Comparison of ENCODE assay signal across 8 cellular contexts in the genomic region with DNA sequence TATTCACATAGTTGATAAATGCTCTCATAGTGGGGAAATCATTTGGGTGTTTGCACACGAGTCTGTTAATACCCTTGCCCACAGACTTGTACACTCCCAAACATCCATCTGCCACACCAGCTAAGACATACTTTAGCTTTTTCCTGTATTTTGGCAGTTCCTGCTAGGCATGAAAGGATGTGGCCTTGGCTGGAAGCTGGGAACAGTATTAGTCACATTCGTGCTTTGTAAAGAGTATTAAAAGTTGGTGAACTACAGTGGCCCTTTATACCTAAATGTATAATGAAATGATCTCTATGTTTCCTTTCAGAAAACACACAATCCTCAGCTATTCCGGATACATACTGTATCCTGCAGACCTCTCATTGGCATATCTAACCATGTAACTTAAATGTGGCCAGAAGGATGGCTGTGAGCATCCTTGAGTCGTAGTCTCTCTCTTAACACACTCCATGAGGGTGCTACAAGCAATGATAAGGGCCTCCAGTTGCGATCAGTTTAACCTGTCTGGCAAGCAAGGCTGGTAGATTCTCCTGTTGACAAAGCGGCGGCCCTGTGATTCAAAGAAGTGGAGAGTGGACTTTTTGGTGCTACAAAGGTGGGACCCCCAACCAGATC. TPM values are rescaled to one million over a fixed set of nuclear protein-coding genes. Genes with fewer than 3 reads are reported as not detected.
DNase-seq lines count a peak whose midpoint lies in the region; ATAC-seq and TF ChIP-seq lines count a peak whose summit lies in the region.

No MANE protein-coding gene starts in this region.

- TF ChIP-seq POLR2A in esophagus squamous epithelium (IDR thresholded peaks at IDR 0.05) (no peak), sigmoid colon (IDR thresholded peaks at IDR 0.05) (no peak)

- H3K9me3 ChIP-seq in RWPE2 (ENCODE audit: severe bottlenecking) (no peaks in the 10 kb centered on the region), esophagus squamous epithelium (no peaks in the 10 kb centered on the region), sigmoid colon (no peaks in the 10 kb centered on the region)

- TF ChIP-seq CTCF in GM06990 (IDR thresholded peaks at IDR 0.05; ENCODE audit: insufficient read depth, low read length, poor library complexity, severe bottlenecking) (no peak), RWPE2 (IDR thresholded peaks at IDR 0.05; ENCODE audit: poor library complexity, severe bottlenecking) (no peak), esophagus squamous epithelium (IDR thresholded peaks at IDR 0.05) (no peak), sigmoid colon (IDR thresholded peaks at IDR 0.05) (no peak)

- no peak for DNase-seq in GM06990 (ENCODE audit: extremely low read depth, insufficient read length)
- DNase-seq in RWPE2 (ENCODE audit: low spot score): no peak
- DNase-seq in esophagus squamous epithelium (lab: John Stamatoyannopoulos, UW): no peak
- no peak for DNase-seq in sigmoid colon
- DNase-seq in nucleus accumbens (lab: John Stamatoyannopoulos, UW): no peak
- no peak for DNase-seq in superior temporal gyrus (ENCODE audit: extremely low spot score)

- H3K4me3 ChIP-seq in GM06990 (replicated peaks; ENCODE audit: low read depth, low read length) (peak overlapping the region; percentile 79), RWPE2 (ENCODE audit: severe bottlenecking) (peak overlapping the region; percentile 89), esophagus squamous epithelium (peak overlapping the region; percentile 64 to 97 (median 92)), sigmoid colon (peak overlapping the region; percentile 60 to 92 (median 85))

- H3K4me1 ChIP-seq in RWPE2 (ENCODE audit: insufficient read depth, poor library complexity, severe bottlenecking) (peaks cover 14% of the 10 kb centered on the region), esophagus squamous epithelium (peaks cover 18 to 60% (median 42%) of the 10 kb centered on the region in 3 donors), sigmoid colon (peaks cover 0 to 46% (median 38%) of the 10 kb centered on the region in 4 donors)

- no peak for TF ChIP-seq EP300 in sigmoid colon (IDR thresholded peaks at IDR 0.05)

- H3K36me3 ChIP-seq in GM06990 (ENCODE audit: control insufficient read depth, insufficient read depth, low read length) (peaks cover 17% of the 10 kb centered on the region), RWPE2 (ENCODE audit: low read depth) (peaks cover 33% of the 10 kb centered on the region), esophagus squamous epithelium (peaks cover 17 to 39% (median 22%) of the 10 kb centered on the region in 3 donors), sigmoid colon (peaks cover 20 to 30% (median 24%) of the 10 kb centered on the region in 4 donors)

- intact Hi-C loops in esophagus squamous epithelium (cut with DNase I): no loop called here
- intact Hi-C loops in sigmoid colon (cut with DNase I): loop anchor here (5.0 kb wide), 4 partner anchors 40 to 215 kb away; no protein-coding TSS in a partner anchor

- ATAC-seq in RWPE2 (ENCODE audit: low read depth) (no peak), HG03196 (IDR thresholded peaks at IDR 0.05; ENCODE audit: unreplicated experiment) (no peak), HG02840 (IDR thresholded peaks at IDR 0.05; ENCODE audit: low FRiP score, unreplicated experiment) (no peak)

- H3K27ac ChIP-seq in RWPE2 (ENCODE audit: poor library complexity, severe bottlenecking): peak overlapping the region; percentile 83
- H3K27ac ChIP-seq in esophagus squamous epithelium: peak overlapping the region; percentile 92 to 99 (median 98)
- peak overlapping the region; percentile 94 to 99 (median 98) for H3K27ac ChIP-seq in sigmoid colon

- no peaks in the 10 kb centered on the region for H3K27me3 ChIP-seq in GM06990 (replicated peaks; ENCODE audit: control insufficient read depth, insufficient read depth, low read length)
- no peaks in the 10 kb centered on the region for H3K27me3 ChIP-seq in RWPE2 (ENCODE audit: insufficient read depth, poor library complexity, severe bottlenecking)
- no peaks in the 10 kb centered on the region for H3K27me3 ChIP-seq in esophagus squamous epithelium
- no peaks in the 10 kb centered on the region for H3K27me3 ChIP-seq in sigmoid colon

- 13 to 19% methylated on average over 7 of the region's 7 CpGs for WGBS in esophagus squamous epithelium, 2 donors
- 27 to 54% methylated on average over 7 of the region's 7 CpGs for WGBS in sigmoid colon, 2 donors

RNA-seq across cellular contexts. Expression of a gene that starts 1.5 kb away (rescaled TPM):
- 10 to 100 TPM; 37.7 to 47.2 (median 42.3) TPM for total RNA-seq in esophagus squamous epithelium
- total RNA-seq in sigmoid colon: 10 to 100 TPM; 31.8 to 42.7 (median 38.8) TPM
- polyA plus RNA-seq in sigmoid colon: 10 to 100 TPM; 17.6 to 71.6 (median 18.0) TPM

RNA-seq across cellular contexts. Expression of a gene that starts 16.4 kb away (rescaled TPM):
- not detected for total RNA-seq in esophagus squamous epithelium
- not detected for total RNA-seq in sigmoid colon
- polyA plus RNA-seq in sigmoid colon: under 1 TPM in 1 of 3 donors, not detected in 2; 0.48 TPM

RNA-seq across cellular contexts. Expression of a gene that starts 40.7 kb away (rescaled TPM):
- 1 to 10 TPM in 2 of 4 donors, under 1 TPM in 1, not detected in 1; 0.75 to 5.5 (median 1.7) TPM for total RNA-seq in esophagus squamous epithelium
- total RNA-seq in sigmoid colon: 10 to 100 TPM in 1 of 4 donors, 1 to 10 TPM in 3; 4.9 to 10.3 (median 6.4) TPM
- 1 to 10 TPM in 1 of 3 donors, under 1 TPM in 2; 0.46 to 1.1 (median 0.60) TPM for polyA plus RNA-seq in sigmoid colon
